Comparison of ENCODE assay signal across 1 cellular context in genomic region chr2:170714156-170715061, GRCh38.
TF ChIP-seq lines count a peak whose summit lies in the region.

No MANE protein-coding gene starts in this region.

TF ChIP-seq in K562, 482 proteins besides CTCF, POLR2A, EP300 and RAD21 (continued from another document and continues in another):
- TF ChIP-seq ZFX (CRISPR knock-in tag; IDR thresholded peaks at IDR 0.05) (peak; percentile 77), NBN (IDR thresholded peaks at IDR 0.05; ENCODE audit: low read depth) (no peak), ETS2 (tag; IDR thresholded peaks at IDR 0.05; ENCODE audit: borderline replicate concordance, poor library complexity, severe bottlenecking) (no peak), ZNF717 (CRISPR knock-in tag; IDR thresholded peaks at IDR 0.05) (no peak), FUS (optimal IDR thresholded peaks at IDR 0.05; ENCODE audit: low read depth, low read length) (no peak), ZNF696 (CRISPR knock-in tag; conservative IDR thresholded peaks at IDR 0.05) (no peak), FOXK2 (conservative IDR thresholded peaks at IDR 0.05 in 1 of 2, IDR thresholded peaks at IDR 0.05 in 1 of 2; ENCODE audit: low read depth in 2 of 2) (no peak), PURB (CRISPR knock-in tag; IDR thresholded peaks at IDR 0.05; ENCODE audit: low read depth) (no peak), NONO (IDR thresholded peaks at IDR 0.05; ENCODE audit: low read depth in 2 of 2, low read length in 1 of 2) (peak in 1 of 2 experiments; percentile 81; a peak in 1 of 4 replicates), PYGO2 (tag; IDR thresholded peaks at IDR 0.05) (0 out of 2 replicates have a peak, but pooled peaks have one; percentile 21), BRCA1 (IDR thresholded peaks at IDR 0.05) (no peak), BRCA1 (CRISPR knock-in tag; IDR thresholded peaks at IDR 0.05) (no peak), GABPA (tag; conservative IDR thresholded peaks at IDR 0.05; ENCODE audit: low read depth) (peak; percentile 73), NFATC3 (IDR thresholded peaks at IDR 0.05) (no peak), BRD9 (IDR thresholded peaks at IDR 0.05; ENCODE audit: low read depth, partially characterized antibody) (peak; percentile 28), POU5F1 (IDR thresholded peaks at IDR 0.05; ENCODE audit: borderline replicate concordance, low read depth, low read length, partially characterized antibody) (no peak), TAF9B (IDR thresholded peaks at IDR 0.05; ENCODE audit: partially characterized antibody) (no peak), NR1H2 (CRISPR knock-in tag; IDR thresholded peaks at IDR 0.05) (no peak), CBFA2T3 (IDR thresholded peaks at IDR 0.05) (no peak), RCOR1 (IDR thresholded peaks at IDR 0.05; ENCODE audit: borderline replicate concordance in 1 of 2, low read depth in 2 of 2, low read length in 2 of 2) (no peak), MLLT1 (IDR thresholded peaks at IDR 0.05) (peak; percentile 71 to 82; a peak in 2 of 4 replicates), NR2C2 (CRISPR knock-in tag; IDR thresholded peaks at IDR 0.05) (no peak), NR2C2 (tag; IDR thresholded peaks at IDR 0.05) (peak; percentile 96), RUNX1 (IDR thresholded peaks at IDR 0.05; ENCODE audit: low read depth) (no peak), NCOA1 (IDR thresholded peaks at IDR 0.05; ENCODE audit: low read depth) (no peak), TAF7 (tag; IDR thresholded peaks at IDR 0.05) (0 out of 2 replicates have a peak, but pooled peaks have one; percentile 6), ZNF41 (CRISPR knock-in tag; conservative IDR thresholded peaks at IDR 0.05) (no peak), OTX1 (CRISPR knock-in tag; IDR thresholded peaks at IDR 0.05) (no peak), CHD7 (IDR thresholded peaks at IDR 0.05; ENCODE audit: low read depth, low read length) (no peak), TBL1XR1 (IDR thresholded peaks at IDR 0.05; ENCODE audit: low read length in 2 of 2) (0 out of 4 replicates have a peak, but pooled peaks of 1 of the 2 experiments have one; percentile 36), TFE3 (CRISPR knock-in tag; IDR thresholded peaks at IDR 0.05) (no peak), PHB2 (IDR thresholded peaks at IDR 0.05; ENCODE audit: low read depth) (no peak), ZNF408 (CRISPR knock-in tag; IDR thresholded peaks at IDR 0.05; ENCODE audit: low read depth) (no peak), ELF1 (tag; IDR thresholded peaks at IDR 0.05) (no peak), HDAC8 (tag; IDR thresholded peaks at IDR 0.05) (no peak), ZFP1 (CRISPR knock-in tag; IDR thresholded peaks at IDR 0.05) (0 out of 2 replicates have a peak, but pooled peaks have one; percentile 33), TCFL5 (CRISPR knock-in tag; conservative IDR thresholded peaks at IDR 0.05) (no peak), MEF2D (tag; conservative IDR thresholded peaks at IDR 0.05; ENCODE audit: low read depth) (no peak), ZNF75A (CRISPR knock-in tag; IDR thresholded peaks at IDR 0.05) (no peak), SMC3 (conservative IDR thresholded peaks at IDR 0.05; ENCODE audit: insufficient read depth, low read depth, low read length) (0 out of 2 replicates have a peak, but pooled peaks have one; percentile 5), GTF2A2 (tag; IDR thresholded peaks at IDR 0.05) (no peak), CREB3L1 (IDR thresholded peaks at IDR 0.05; ENCODE audit: borderline replicate concordance, low read depth) (peak; percentile 72), RNF2 (IDR thresholded peaks at IDR 0.05) (peak; percentile 28; the same call in 1 of the 2 replicates), MNT (conservative IDR thresholded peaks at IDR 0.05) (peak in 1 of 2 experiments; percentile 55; a peak in 2 of 4 replicates), SNIP1 (IDR thresholded peaks at IDR 0.05; ENCODE audit: low read depth) (no peak), ZNF384 (IDR thresholded peaks at IDR 0.05; ENCODE audit: low read depth, low read length) (no peak), NR0B1 (IDR thresholded peaks at IDR 0.05; ENCODE audit: partially characterized antibody) (no peak), ZNF444 (CRISPR knock-in tag; IDR thresholded peaks at IDR 0.05) (no peak), EGR1 (conservative IDR thresholded peaks at IDR 0.05) (0 out of 2 replicates have a peak, but pooled peaks have one; percentile 23), ZC3H11A (IDR thresholded peaks at IDR 0.05; ENCODE audit: low read depth, low read length) (no peak), PTRF (tag; IDR thresholded peaks at IDR 0.05) (no peak), YY1 (IDR thresholded peaks at IDR 0.05; ENCODE audit: borderline replicate concordance in 1 of 3, control insufficient read depth in 1 of 3, extremely low read depth in 1 of 3, insufficient read depth in 3 of 3, insufficient read length in 1 of 3, insufficient replicate concordance in 2 of 3, low read depth in 1 of 3, low read length in 2 of 3) (peak in 2 of 3 experiments; percentile 15 to 32)
